In the genomic region with DNA sequence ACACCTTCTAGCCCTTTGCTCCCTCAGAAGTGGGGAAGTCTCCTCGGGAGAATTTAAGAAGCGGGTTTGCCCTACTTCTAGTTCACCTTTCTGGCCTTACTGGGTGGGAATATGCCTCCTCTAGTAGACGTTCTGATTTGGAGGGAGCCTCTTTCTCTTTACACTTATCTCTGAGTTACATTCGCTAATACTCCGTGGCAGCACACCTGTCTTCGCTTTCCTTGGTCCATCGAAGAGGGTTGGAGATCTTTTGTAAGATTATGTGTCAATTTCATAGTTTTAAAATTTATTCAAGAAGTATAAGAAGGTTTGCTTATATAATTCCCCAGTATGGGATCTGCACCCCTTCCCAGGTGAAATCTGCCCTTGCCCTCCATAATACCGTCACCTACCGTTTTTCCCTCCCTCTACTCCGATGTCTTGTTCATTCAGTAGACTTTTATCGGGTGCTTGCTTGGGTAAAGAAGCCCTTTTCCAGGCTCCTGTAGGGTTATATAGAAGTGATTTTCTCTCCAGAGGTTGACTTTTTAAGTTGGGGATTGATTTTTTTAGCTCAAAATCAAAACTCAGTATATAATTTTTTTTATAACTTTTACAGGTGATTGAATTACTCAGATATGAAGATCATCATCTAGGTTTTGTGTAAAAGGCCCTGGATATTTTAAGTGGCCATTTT, we compare ENCODE assay signal across 8 cellular contexts. TPM values are rescaled to one million over a fixed set of nuclear protein-coding genes. Genes with fewer than 3 reads are reported as not detected.
DNase-seq lines count a peak whose midpoint lies in the region; ATAC-seq and TF ChIP-seq lines count a peak whose summit lies in the region.

No MANE protein-coding gene starts in this region.

- peaks cover 48% of the 10 kb centered on the region for H4K20me1 ChIP-seq in osteoblast (ENCODE audit: insufficient read depth, low read length)

- no peaks in the 10 kb centered on the region for H3K9me3 ChIP-seq in Peyer's patch
- H3K9me3 ChIP-seq in osteoblast (ENCODE audit: low read depth, low read length): no peaks in the 10 kb centered on the region

- peak overlapping the region; percentile 90 for H2AFZ ChIP-seq in osteoblast (ENCODE audit: low read length)

- H3K4me3 ChIP-seq in Peyer's patch: peak overlapping the region; percentile 80 to 96 (median 94)
- peak overlapping the region; percentile 100 for H3K4me3 ChIP-seq in osteoblast (ENCODE audit: insufficient read depth, low read length)

- peak overlapping the region; percentile 95 for H3K4me2 ChIP-seq in osteoblast (ENCODE audit: insufficient read depth, low read length)

- TF ChIP-seq POLR2A in Peyer's patch (IDR thresholded peaks at IDR 0.05): no peak

- peak overlapping the region; percentile 100 for H3K27ac ChIP-seq in Peyer's patch
- H3K27ac ChIP-seq in epithelial cell of prostate: peak overlapping the region; percentile 99
- peak overlapping the region; percentile 99 for H3K27ac ChIP-seq in osteoblast (ENCODE audit: low read depth, low read length)

- no peaks in the 10 kb centered on the region for H3K27me3 ChIP-seq in Peyer's patch
- no peaks in the 10 kb centered on the region for H3K27me3 ChIP-seq in osteoblast (ENCODE audit: insufficient read depth, low read length)

- ATAC-seq in GM21529 (IDR thresholded peaks at IDR 0.05; ENCODE audit: unreplicated experiment) (no peak), HG03442 (IDR thresholded peaks at IDR 0.05; ENCODE audit: unreplicated experiment) (no peak), HG02973 (IDR thresholded peaks at IDR 0.05; ENCODE audit: unreplicated experiment) (no peak)

- DNase-seq in DMS 273 (lab: John Stamatoyannopoulos, UW; ENCODE audit: unreplicated experiment) (peak; percentile 62), DMS 273 treated with DMSO at 0.1 percent for 48 hours (lab: John Stamatoyannopoulos, UW) (no peak), Peyer's patch (no peak), epithelial cell of prostate (ENCODE audit: low read depth, low spot score) (no peak), osteoblast (ENCODE audit: insufficient read length, low spot score, missing footprints) (no peak)

- H3K36me3 ChIP-seq in Peyer's patch (no peaks in the 10 kb centered on the region), osteoblast (ENCODE audit: insufficient read depth, low read length) (no peaks in the 10 kb centered on the region)

- peaks cover 61% of the 10 kb centered on the region for H3K79me2 ChIP-seq in osteoblast (ENCODE audit: insufficient read depth, low read length)

- H3K4me1 ChIP-seq in Peyer's patch (peaks cover 0 to 37% (median 8%) of the 10 kb centered on the region in 4 donors), osteoblast (ENCODE audit: insufficient read depth, low read length) (peaks cover 45% of the 10 kb centered on the region)

- TF ChIP-seq CTCF in Peyer's patch (IDR thresholded peaks at IDR 0.05) (no peak), osteoblast (IDR thresholded peaks at IDR 0.05; ENCODE audit: extremely low read depth, low read depth, low read length) (no peak)

RNA-seq across cellular contexts. Expression of gene GPBP1, which starts 1.1 kb away (rescaled TPM):
- total RNA-seq in Peyer's patch (100 to 1,000 TPM in 1 of 4 donors, 10 to 100 TPM in 3; 67.0 to 191 (median 81.7) TPM), osteoblast (56.8 and 59.2 TPM in 2 replicates)
